Comparison of ENCODE assay signal across 8 cellular contexts in genomic region chr7:4725014-4725951, GRCh38. TPM values are rescaled to one million over a fixed set of nuclear protein-coding genes. Genes with fewer than 3 reads are reported as not detected.
A peak's percentile ranks its signal among the peaks of the same experiment; 100 is the strongest.
DNase-seq lines count a peak whose midpoint lies in the region; ATAC-seq and TF ChIP-seq lines count a peak whose summit lies in the region.

No MANE protein-coding gene starts in this region.

- no peaks in the 10 kb centered on the region for H3K9me3 ChIP-seq in muscle layer of colon (ENCODE audit: low read length)

- peaks cover 9% of the 10 kb centered on the region for H3K27me3 Mint-ChIP-seq in GM23338 (ENCODE audit: insufficient read depth, low read depth, poor library complexity)

- no peak for TF ChIP-seq POLR2A in erythroblast (IDR thresholded peaks at IDR 0.05; ENCODE audit: low read length)

- peak overlapping the region; percentile 67 for H3K9ac ChIP-seq in muscle layer of colon (ENCODE audit: low read length)

- H3K4me3 Mint-ChIP-seq in GM23338: no peak overlapping the region

- H3K4me1 ChIP-seq in GM23338 (ENCODE audit: insufficient read depth) (no peaks in the 10 kb centered on the region), muscle layer of colon (ENCODE audit: insufficient read depth, low read length) (peaks cover 43% of the 10 kb centered on the region)

- H3K27ac Mint-ChIP-seq in GM23338: no peak overlapping the region

- no peaks in the 10 kb centered on the region; the same call in 1 of the 2 replicates for H3K79me2 ChIP-seq in GM23338 (replicated peaks; ENCODE audit: insufficient read depth)

- no peaks in the 10 kb centered on the region for H3F3A ChIP-seq in GM23338 (replicated peaks; ENCODE audit: low read depth)

- peak; percentile 62 for ATAC-seq in GM23338

- H3K4me2 ChIP-seq in GM23338: no peak overlapping the region

- peaks cover 15% of the 10 kb centered on the region for H3K4me1 Mint-ChIP-seq in GM23338

- H3K4me3 ChIP-seq in GM23338 (no peak overlapping the region), muscle layer of colon (ENCODE audit: low read depth in 1 of 2, low read length in 2 of 2) (peak overlapping the region; percentile 56 to 79)

- H3K36me3 ChIP-seq in GM23338 (ENCODE audit: insufficient read depth) (no peaks in the 10 kb centered on the region), muscle layer of colon (ENCODE audit: insufficient read depth, low read length) (peaks cover 10% of the 10 kb centered on the region)

- H3K9me2 ChIP-seq in GM23338 (ENCODE audit: insufficient read depth): no peaks in the 10 kb centered on the region

- peaks cover 47% of the 10 kb centered on the region for H4K20me1 ChIP-seq in GM23338 (replicated peaks; ENCODE audit: insufficient read depth)

- H3K27me3 ChIP-seq in GM23338 (ENCODE audit: insufficient read depth): no peaks in the 10 kb centered on the region
- H3K27me3 ChIP-seq in muscle layer of colon (ENCODE audit: control insufficient read depth in 1 of 2, insufficient read depth in 2 of 2, low read length in 2 of 2): no peaks in the 10 kb centered on the region

- TF ChIP-seq CTCF in GM23338 (conservative IDR thresholded peaks at IDR 0.05; ENCODE audit: low read depth in 2 of 2): no peak

- H3K27ac ChIP-seq in GM23338 (ENCODE audit: low read depth) (no peak overlapping the region), muscle layer of colon (ENCODE audit: low read depth, low read length) (peak overlapping the region; percentile 97), substantia nigra (ENCODE audit: low read depth, low read length, poor library complexity, severe bottlenecking) (peak overlapping the region; percentile 90)

- H3K9me3 Mint-ChIP-seq in GM23338: no peaks in the 10 kb centered on the region

- peak; percentile 95 for DNase-seq in ELF-1 (ENCODE audit: low read depth, low spot score)
- peak; percentile 30 for DNase-seq in GM23338 (ENCODE audit: low spot score)
- DNase-seq in NCI-H1092 treated with DMSO at 0.1 percent for 48 hours (lab: John Stamatoyannopoulos, UW): peak; percentile 57
- peak; percentile 61 for DNase-seq in activated T-cell treated with anti-CD3 and anti-CD28 coated beads, Interleukin-2, amount 50 U/mL, for 1 hour
- DNase-seq in erythroblast (lab: John Stamatoyannopoulos, UW): peak; percentile 18 to 31
- peak; percentile 32 to 94 (median 75) for DNase-seq in substantia nigra (lab: John Stamatoyannopoulos, UW)
- DNase-seq in DMS53 (lab: John Stamatoyannopoulos, UW): no peak

- no peak overlapping the region for H2AFZ ChIP-seq in GM23338

- no peaks in the 10 kb centered on the region for H3K36me3 Mint-ChIP-seq in GM23338 (ENCODE audit: low read depth)

TF ChIP-seq in GM23338, 12 proteins besides CTCF, POLR2A, EP300 and RAD21 (continues in another document):
- no peak for TF ChIP-seq EZH2phosphoT487 (IDR thresholded peaks at IDR 0.05; ENCODE audit: unreplicated experiment)
- no peak for TF ChIP-seq STAT1 (IDR thresholded peaks at IDR 0.05; ENCODE audit: unreplicated experiment)
- TF ChIP-seq ETS1 (IDR thresholded peaks at IDR 0.05): no peak
- TF ChIP-seq JUNB (IDR thresholded peaks at IDR 0.05; ENCODE audit: unreplicated experiment): no peak
- no peak for TF ChIP-seq REST (IDR thresholded peaks at IDR 0.05; ENCODE audit: unreplicated experiment)
- no peak for TF ChIP-seq NANOG (IDR thresholded peaks at IDR 0.05; ENCODE audit: borderline replicate concordance)
- no peak for TF ChIP-seq ZNF114 (CRISPR knock-in tag; IDR thresholded peaks at IDR 0.05)
- TF ChIP-seq CREB1 (CRISPR knock-in tag; IDR thresholded peaks at IDR 0.05; ENCODE audit: low read depth): no peak

RNA-seq across cellular contexts. Expression of gene FOXK1, which starts 43.2 kb away (rescaled TPM):
- 12.7 and 13.9 TPM in 2 replicates for total RNA-seq in GM23338 (2014; rRNA removed; shearing (Covaris generic))
- polyA plus RNA-seq in GM23338 (2016; fragmentation: Nextera tagmentation; extraction: Ambion mirVana): 2.0 and 2.3 TPM in 2 replicates

RNA-seq across cellular contexts. Expression of gene AP5Z1, which starts 50.1 kb away (rescaled TPM):
- total RNA-seq in GM23338 (2014; rRNA removed; shearing (Covaris generic)): 28.8 and 31.2 TPM in 2 replicates
- polyA plus RNA-seq in GM23338 (2016; fragmentation: Nextera tagmentation; extraction: Ambion mirVana): 16.3 and 16.4 TPM in 2 replicates
